In the genomic region with DNA sequence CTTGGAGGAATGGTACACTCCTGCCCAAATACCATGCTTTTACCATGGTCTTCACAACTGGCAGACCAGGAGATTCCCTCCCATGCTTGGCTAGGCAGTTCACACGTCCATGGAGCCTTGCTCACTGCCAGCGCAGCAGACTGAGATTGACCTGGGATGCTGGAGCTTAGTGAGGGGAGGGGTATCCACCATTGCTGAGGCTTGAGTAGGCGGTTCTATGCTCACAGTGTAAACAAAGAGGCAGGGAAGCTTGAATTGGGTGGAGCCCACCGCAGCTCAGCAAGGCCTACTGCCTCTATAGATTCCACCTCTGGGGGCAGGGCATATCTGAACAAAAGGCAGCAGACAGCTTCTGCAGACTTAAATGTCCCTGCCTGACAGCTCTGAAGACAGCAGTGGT, we compare ENCODE assay signal across 5 cellular contexts.
DNase-seq lines count a peak whose midpoint lies in the region; ATAC-seq, FAIRE-seq and TF ChIP-seq lines count a peak whose summit lies in the region.
"Not testable (repeated sequence)": the region's sequence is repeated elsewhere in the genome, so short reads cannot be mapped to it uniquely, and the experiment has no call there.

No MANE protein-coding gene starts in this region.

- DNase-seq in H9 (peak; percentile 64), WTC11 (ENCODE audit: low spot score) (peak; percentile 18), H1 (ENCODE audit: low read depth in 1 of 2, low spot score in 2 of 2) (peak in 1 of 2 experiments; percentile 46), iPS-NIHi7 (ENCODE audit: extremely low spot score) (peak; percentile 7), neural progenitor cell (ENCODE audit: low spot score) (peak; percentile 56)

- not testable (repeated sequence) for H2BK120ac ChIP-seq in H9 (ENCODE audit: low read depth, low read length, poor library complexity, severe bottlenecking); H1 (replicated peaks; ENCODE audit: low read depth, low read length)

- H2AFZ ChIP-seq in H9 (ENCODE audit: low read length), result not testable (repeated sequence)
- H2AFZ ChIP-seq in H1 (ENCODE audit: low read length) (peak overlapping the region; percentile 97), neural progenitor cell (replicated peaks) (peak overlapping the region; percentile 79)

- not testable (repeated sequence) for H3K79me1 ChIP-seq in H9 (ENCODE audit: insufficient read depth, low read depth, low read length, poor library complexity, severe bottlenecking); H1 (ENCODE audit: low read depth, low read length)

- not testable (repeated sequence) for H4K91ac ChIP-seq in H9 (ENCODE audit: insufficient read length, low read depth, low read length); H1 (replicated peaks; ENCODE audit: insufficient read length, low read length)

- not testable (repeated sequence) for FAIRE-seq in H1 (lab: Jason Lieb, UNC)

- not testable (repeated sequence) for H3K27me3 ChIP-seq in H9 (ENCODE audit: insufficient read depth, low read length); H1 (replicated peaks in 1 of 4; ENCODE audit: control insufficient read depth in 3 of 4, extremely low read depth in 1 of 4, insufficient read depth in 3 of 4, low read length in 3 of 4); neural progenitor cell

- not testable (repeated sequence) for H3K27ac ChIP-seq in H9 (ENCODE audit: insufficient read length, low read depth, low read length); H1 (ENCODE audit: low read depth, low read length); neural progenitor cell

- not testable (repeated sequence) for TF ChIP-seq CTCF in H9 (conservative IDR thresholded peaks at IDR 0.05); WTC11 (IDR thresholded peaks at IDR 0.05); H1 (IDR thresholded peaks at IDR 0.05; ENCODE audit: control extremely low read depth in 1 of 3, insufficient read depth in 1 of 3, low read depth in 1 of 3, low read length in 3 of 3)
- TF ChIP-seq CTCF in neural progenitor cell (IDR thresholded peaks at IDR 0.05), result peak; percentile 13

- H3K4me3 ChIP-seq in H1 (ENCODE audit: extremely low read depth in 1 of 4, insufficient read depth in 2 of 4, low read depth in 3 of 4, low read length in 4 of 4); neural progenitor cell: not testable (repeated sequence)

- not testable (repeated sequence) for H3K4me1 ChIP-seq in H9 (ENCODE audit: insufficient read depth, low read length); H1 (replicated peaks in 1 of 4; ENCODE audit: control insufficient read depth in 3 of 4, insufficient read depth in 4 of 4, low read length in 3 of 4); neural progenitor cell

- not testable (repeated sequence) for H3K14ac ChIP-seq in H9 (ENCODE audit: insufficient read depth, low read length); H1 (ENCODE audit: insufficient read length)

- ATAC-seq in WTC11, result peak; percentile 38; the same call in 1 of the 2 replicates

- H3K36me3 Mint-ChIP-seq in H9 (ENCODE audit: insufficient read depth in 1 of 3, low read depth in 3 of 3); neural progenitor cell: not testable (repeated sequence)
- H3K36me3 Mint-ChIP-seq in WTC11, result peaks cover 13% of the 10 kb centered on the region

- H3K79me2 ChIP-seq in H9 (ENCODE audit: insufficient read depth, low read length); H1 (ENCODE audit: control insufficient read depth in 1 of 2, insufficient read depth in 2 of 2, low read length in 2 of 2); neural progenitor cell (ENCODE audit: low read depth): not testable (repeated sequence)

- not testable (repeated sequence) for H3K27me3 Mint-ChIP-seq in H9 (ENCODE audit: low read depth); WTC11 (ENCODE audit: low read depth); neural progenitor cell (ENCODE audit: insufficient read depth, low read depth)

- not testable (repeated sequence) for H2BK15ac ChIP-seq in H9 (ENCODE audit: low read depth, low read length); H1 (ENCODE audit: low read length)

- not testable (repeated sequence) for H3K4me1 Mint-ChIP-seq in H9, WTC11, neural progenitor cell

- H3K9me3 Mint-ChIP-seq in H9, result peaks cover 13 to 18% of the 10 kb centered on the region in 2 experiments
- H3K9me3 Mint-ChIP-seq in WTC11, result peaks cover 28% of the 10 kb centered on the region
- peaks cover 11% of the 10 kb centered on the region for H3K9me3 Mint-ChIP-seq in neural progenitor cell

- H3F3A ChIP-seq in neural progenitor cell (ENCODE audit: low read depth), result not testable (repeated sequence)

- not testable (repeated sequence) for H3K23me2 ChIP-seq in H9 (ENCODE audit: insufficient read length, low read depth, low read length, poor library complexity, severe bottlenecking); H1 (ENCODE audit: low read depth, low read length)

- H2AK5ac ChIP-seq in H9 (ENCODE audit: insufficient read length, low read length); H1 (ENCODE audit: low read depth, low read length): not testable (repeated sequence)

- H3K4ac ChIP-seq in H9 (ENCODE audit: low read depth, low read length); H1 (replicated peaks; ENCODE audit: insufficient read length, low read depth, low read length): not testable (repeated sequence)

- not testable (repeated sequence) for H3K4me2 ChIP-seq in H9 (ENCODE audit: insufficient read depth, insufficient read length, low read length); H1 (ENCODE audit: insufficient read depth in 1 of 2, low read depth in 2 of 2, low read length in 2 of 2); neural progenitor cell

- not testable (repeated sequence) for H3K4me3 Mint-ChIP-seq in H9, WTC11, neural progenitor cell

- not testable (repeated sequence) for H3T11ph ChIP-seq in H9 (ENCODE audit: low read length)

- H3K9me3 ChIP-seq in H9 (ENCODE audit: control insufficient read depth, low read depth, low read length); H1 (ENCODE audit: insufficient read depth in 2 of 2, low read depth in 1 of 2, low read length in 1 of 2); neural progenitor cell (ENCODE audit: low read depth): not testable (repeated sequence)

- no CpG with 5 or more reads among the region's 4 CpGs for WGBS in H9 (ENCODE audit: extremely low coverage, insufficient read length, low lambda C conversion rate)
- WGBS in H1 (ENCODE audit: extremely low coverage in 1 of 2, insufficient coverage in 1 of 2, insufficient read length in 1 of 2, insufficient replicate concordance in 2 of 2, low coverage in 1 of 2, low lambda C conversion rate in 2 of 2, missing lambda C conversion rate in 1 of 2), 2 experiments, result 78% methylated on average over 4 of the region's 4 CpGs; no CpG with 5 or more reads in 1 of the 2 experiments

- H3K9ac ChIP-seq in H9 (ENCODE audit: extremely low read depth, insufficient read length, low read length); H1 (replicated peaks in 1 of 4; ENCODE audit: extremely low read depth in 1 of 4, low read depth in 3 of 4, low read length in 3 of 4); neural progenitor cell: not testable (repeated sequence)

- H3K18ac ChIP-seq in H9 (ENCODE audit: insufficient read length, low read depth, low read length); H1 (ENCODE audit: extremely low read depth, low read length): not testable (repeated sequence)

- not testable (repeated sequence) for H2BK12ac ChIP-seq in H9 (ENCODE audit: insufficient read length, low read depth, low read length); H1 (ENCODE audit: low read depth, low read length)

- CTCF ChIA-PET in WTC11 (lab: Charles Lee), result interaction anchor here (1.7 kb wide), 1 partner anchor 20 kb away, joined by 3 read pairs; no protein-coding TSS in a partner anchor
- CTCF ChIA-PET in H1 (lab: Charles Lee; ENCODE audit: partially characterized antibody), result interaction anchor here (0.5 to 1.9 kb wide), 9 partner anchors 9 to 138 kb away, joined by 3 to 8 read pairs (median 3); no protein-coding TSS in a partner anchor

- H4K5ac ChIP-seq in H9 (ENCODE audit: insufficient read length, low read depth, low read length), result not testable (repeated sequence)
- peak overlapping the region; percentile 15 for H4K5ac ChIP-seq in H1 (ENCODE audit: insufficient read length, low read depth, low read length)

- H3K23ac ChIP-seq in H9 (ENCODE audit: insufficient read length, low read depth, low read length); H1 (ENCODE audit: insufficient read length): not testable (repeated sequence)

- not testable (repeated sequence) for TF ChIP-seq RAD21 in H1 (IDR thresholded peaks at IDR 0.05 in 1 of 2, conservative IDR thresholded peaks at IDR 0.05 in 1 of 2; ENCODE audit: low read depth in 2 of 2, low read length in 2 of 2)

- not testable (repeated sequence) for H3K27ac Mint-ChIP-seq in H9, WTC11, neural progenitor cell

- not testable (repeated sequence) for TF ChIP-seq POLR2A in H1 (IDR thresholded peaks at IDR 0.05; ENCODE audit: control extremely low read depth in 1 of 2, low read depth in 2 of 2, low read length in 2 of 2)

- not testable (repeated sequence) for H2BK5ac ChIP-seq in H9 (ENCODE audit: insufficient read length, low read length); H1 (ENCODE audit: low read depth, low read length)

- H4K8ac ChIP-seq in H9 (replicated peaks; ENCODE audit: insufficient read length, low read depth, low read length); H1 (ENCODE audit: extremely low read depth, insufficient read depth, low read length): not testable (repeated sequence)

- not testable (repeated sequence) for H3K36me3 ChIP-seq in H1 (ENCODE audit: control insufficient read depth in 2 of 4, insufficient read depth in 4 of 4, low read length in 3 of 4); neural progenitor cell

- not testable (repeated sequence) for H3K56ac ChIP-seq in H9 (ENCODE audit: insufficient read length, low read depth, low read length); H1 (replicated peaks; ENCODE audit: insufficient read length, low read depth, low read length)

- not testable (repeated sequence) for H4K20me1 ChIP-seq in H9 (ENCODE audit: control insufficient read depth, insufficient read depth, insufficient read length); H1 (replicated peaks in 1 of 2; ENCODE audit: control insufficient read depth in 1 of 2, insufficient read depth in 2 of 2, low read length in 2 of 2); neural progenitor cell (ENCODE audit: low read depth)

- POLR2A ChIA-PET in WTC11 (lab: Charles Lee); H1 (lab: Charles Lee; ENCODE audit: partially characterized antibody): not testable (repeated sequence)

- not testable (repeated sequence) for TF ChIP-seq EP300 in H1 (IDR thresholded peaks at IDR 0.05; ENCODE audit: borderline replicate concordance in 1 of 2, low read depth in 2 of 2, low read length in 2 of 2)

- H2BK20ac ChIP-seq in H9 (ENCODE audit: low read depth, low read length, poor library complexity, severe bottlenecking); H1 (ENCODE audit: low read length): not testable (repeated sequence)
